ENCODE assay signal across 1 cellular context in genomic region chr19:16572332-16573211, GRCh38.
A peak's percentile ranks its signal among the peaks of the same experiment; 100 is the strongest.
TF ChIP-seq lines count a peak whose summit lies in the region.

SLC35E1 (minus strand) TSS chr19:16572415; CDS start chr19:16572364, 51 bp downstream.

TF ChIP-seq in HepG2, 621 proteins besides CTCF, POLR2A, EP300 and RAD21 (continued from another document and continues in another):
- TF ChIP-seq ZNF879 (CRISPR knock-in tag; IDR thresholded peaks at IDR 0.05) (no peak), GATA4 (IDR thresholded peaks at IDR 0.05; ENCODE audit: borderline replicate concordance, low read depth) (no peak), MAFK (conservative IDR thresholded peaks at IDR 0.05 in 1 of 2, IDR thresholded peaks at IDR 0.05 in 1 of 2; ENCODE audit: low read length in 2 of 2) (no peak), ZNF629 (CRISPR knock-in tag; conservative IDR thresholded peaks at IDR 0.05) (no peak; the same call in 1 of the 2 replicates), HNRNPUL1 (IDR thresholded peaks at IDR 0.05; ENCODE audit: low read depth, low read length) (no peak), ZIK1 (CRISPR knock-in tag; IDR thresholded peaks at IDR 0.05; ENCODE audit: borderline replicate concordance, low read depth) (peak; percentile 20; the same call in 1 of the 2 replicates), HOMEZ (CRISPR knock-in tag; IDR thresholded peaks at IDR 0.05; ENCODE audit: low read depth) (no peak), GPN1 (CRISPR knock-in tag; IDR thresholded peaks at IDR 0.05; ENCODE audit: borderline replicate concordance) (no peak), ZFP1 (CRISPR knock-in tag; IDR thresholded peaks at IDR 0.05) (no peak), IKZF5 (CRISPR knock-in tag; IDR thresholded peaks at IDR 0.05) (no peak; the same call in 1 of the 2 replicates), ELF4 (CRISPR knock-in tag; IDR thresholded peaks at IDR 0.05; ENCODE audit: borderline replicate concordance) (no peak; the same call in 1 of the 2 replicates), ZNF547 (CRISPR knock-in tag; IDR thresholded peaks at IDR 0.05) (peak; percentile 35; the same call in 1 of the 2 replicates), HMGXB4 (CRISPR knock-in tag; IDR thresholded peaks at IDR 0.05; ENCODE audit: borderline replicate concordance in 1 of 2, low read depth in 1 of 2) (peak in 1 of 2 experiments; percentile 30; a peak in 1 of 4 replicates), BRF2 (CRISPR knock-in tag; IDR thresholded peaks at IDR 0.05) (no peak), ZNF3 (CRISPR knock-in tag; IDR thresholded peaks at IDR 0.05) (no peak), TIGD3 (CRISPR knock-in tag; IDR thresholded peaks at IDR 0.05; ENCODE audit: borderline replicate concordance) (no peak), NFIB (CRISPR knock-in tag; IDR thresholded peaks at IDR 0.05; ENCODE audit: borderline replicate concordance) (no peak), RXRB (CRISPR knock-in tag; IDR thresholded peaks at IDR 0.05; ENCODE audit: borderline replicate concordance) (peak; percentile 65; the same call in 1 of the 2 replicates), ZMAT5 (CRISPR knock-in tag; IDR thresholded peaks at IDR 0.05; ENCODE audit: borderline replicate concordance, low read depth) (no peak), HINFP (CRISPR knock-in tag; IDR thresholded peaks at IDR 0.05; ENCODE audit: low read depth) (peak; percentile 80), RFX3 (CRISPR knock-in tag; IDR thresholded peaks at IDR 0.05) (peak; percentile 80), MEF2D (CRISPR knock-in tag; IDR thresholded peaks at IDR 0.05) (0 out of 2 replicates have a peak, but pooled peaks have one; percentile 17), HIC2 (CRISPR knock-in tag; IDR thresholded peaks at IDR 0.05; ENCODE audit: low read depth) (0 out of 2 replicates have a peak, but pooled peaks have one; percentile 14), ZFP41 (CRISPR knock-in tag; IDR thresholded peaks at IDR 0.05; ENCODE audit: borderline replicate concordance) (no peak), CREB3 (CRISPR knock-in tag; IDR thresholded peaks at IDR 0.05) (no peak), ZNF576 (CRISPR knock-in tag; IDR thresholded peaks at IDR 0.05) (no peak), ZBTB8A (CRISPR knock-in tag; IDR thresholded peaks at IDR 0.05; ENCODE audit: borderline replicate concordance, low read depth) (no peak), ZNF577 (CRISPR knock-in tag; IDR thresholded peaks at IDR 0.05; ENCODE audit: borderline replicate concordance, low read depth) (no peak), ATF5 (CRISPR knock-in tag; IDR thresholded peaks at IDR 0.05; ENCODE audit: low read depth) (no peak), PLSCR1 (CRISPR knock-in tag; IDR thresholded peaks at IDR 0.05; ENCODE audit: borderline replicate concordance) (no peak), ZNF264 (CRISPR knock-in tag; IDR thresholded peaks at IDR 0.05) (peak; percentile 64; the same call in 1 of the 2 replicates), NR2F1 (CRISPR knock-in tag; IDR thresholded peaks at IDR 0.05) (no peak), BRD4 (CRISPR knock-in tag; IDR thresholded peaks at IDR 0.05) (peak; percentile 58; the same call in 1 of the 2 replicates), CENPT (CRISPR knock-in tag; IDR thresholded peaks at IDR 0.05; ENCODE audit: low read depth) (no peak), ZNF580 (CRISPR knock-in tag; IDR thresholded peaks at IDR 0.05; ENCODE audit: borderline replicate concordance, low read depth) (peak; percentile 66; the same call in 1 of the 2 replicates), HNF4A (CRISPR knock-in tag; IDR thresholded peaks at IDR 0.05) (peak; percentile 59), NR1H2 (CRISPR knock-in tag; IDR thresholded peaks at IDR 0.05; ENCODE audit: borderline replicate concordance, low read depth) (no peak), ZNF260 (CRISPR knock-in tag; IDR thresholded peaks at IDR 0.05; ENCODE audit: borderline replicate concordance, low read depth) (no peak), SAFB2 (CRISPR knock-in tag; IDR thresholded peaks at IDR 0.05; ENCODE audit: borderline replicate concordance, low read depth) (no peak)
